1 cellular context compared by ENCODE assay signal in the genomic region with DNA sequence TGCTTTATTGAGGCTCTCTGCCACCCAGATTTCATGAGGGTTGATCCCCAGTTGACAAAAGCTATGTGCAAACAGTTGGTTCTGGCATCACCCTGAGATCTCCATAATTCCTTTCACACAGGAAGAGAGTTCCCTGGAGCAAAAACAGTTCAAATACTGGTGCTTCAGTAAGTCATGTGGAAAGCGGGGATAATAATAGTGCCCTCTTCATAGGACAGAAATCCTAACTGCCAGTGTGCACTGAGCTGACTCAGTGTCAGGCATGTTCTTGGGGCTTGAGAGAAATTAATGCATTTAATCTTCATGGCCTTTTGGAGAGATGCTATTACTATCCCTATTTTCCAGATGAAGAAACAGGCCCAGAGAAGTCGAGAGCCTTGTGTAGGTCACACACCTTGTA.
TF ChIP-seq lines count a peak whose summit lies in the region.

No MANE protein-coding gene starts in this region.

TF ChIP-seq in HCT116, 20 proteins besides CTCF, POLR2A, EP300 and RAD21 (continued from another document):
- TF ChIP-seq, protein P1, sequence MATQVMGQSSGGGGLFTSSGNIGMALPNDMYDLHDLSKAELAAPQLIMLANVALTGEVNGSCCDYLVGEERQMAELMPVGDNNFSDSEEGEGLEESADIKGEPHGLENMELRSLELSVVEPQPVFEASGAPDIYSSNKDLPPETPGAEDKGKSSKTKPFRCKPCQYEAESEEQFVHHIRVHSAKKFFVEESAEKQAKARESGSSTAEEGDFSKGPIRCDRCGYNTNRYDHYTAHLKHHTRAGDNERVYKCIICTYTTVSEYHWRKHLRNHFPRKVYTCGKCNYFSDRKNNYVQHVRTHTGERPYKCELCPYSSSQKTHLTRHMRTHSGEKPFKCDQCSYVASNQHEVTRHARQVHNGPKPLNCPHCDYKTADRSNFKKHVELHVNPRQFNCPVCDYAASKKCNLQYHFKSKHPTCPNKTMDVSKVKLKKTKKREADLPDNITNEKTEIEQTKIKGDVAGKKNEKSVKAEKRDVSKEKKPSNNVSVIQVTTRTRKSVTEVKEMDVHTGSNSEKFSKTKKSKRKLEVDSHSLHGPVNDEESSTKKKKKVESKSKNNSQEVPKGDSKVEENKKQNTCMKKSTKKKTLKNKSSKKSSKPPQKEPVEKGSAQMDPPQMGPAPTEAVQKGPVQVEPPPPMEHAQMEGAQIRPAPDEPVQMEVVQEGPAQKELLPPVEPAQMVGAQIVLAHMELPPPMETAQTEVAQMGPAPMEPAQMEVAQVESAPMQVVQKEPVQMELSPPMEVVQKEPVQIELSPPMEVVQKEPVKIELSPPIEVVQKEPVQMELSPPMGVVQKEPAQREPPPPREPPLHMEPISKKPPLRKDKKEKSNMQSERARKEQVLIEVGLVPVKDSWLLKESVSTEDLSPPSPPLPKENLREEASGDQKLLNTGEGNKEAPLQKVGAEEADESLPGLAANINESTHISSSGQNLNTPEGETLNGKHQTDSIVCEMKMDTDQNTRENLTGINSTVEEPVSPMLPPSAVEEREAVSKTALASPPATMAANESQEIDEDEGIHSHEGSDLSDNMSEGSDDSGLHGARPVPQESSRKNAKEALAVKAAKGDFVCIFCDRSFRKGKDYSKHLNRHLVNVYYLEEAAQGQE (IDR thresholded peaks at IDR 0.05; ENCODE audit: low read depth), result no peak
- no peak for TF ChIP-seq ZNF274 (IDR thresholded peaks at IDR 0.05; ENCODE audit: low read depth, low read length)
